Comparison of ENCODE assay signal across 7 cellular contexts in the genomic region with DNA sequence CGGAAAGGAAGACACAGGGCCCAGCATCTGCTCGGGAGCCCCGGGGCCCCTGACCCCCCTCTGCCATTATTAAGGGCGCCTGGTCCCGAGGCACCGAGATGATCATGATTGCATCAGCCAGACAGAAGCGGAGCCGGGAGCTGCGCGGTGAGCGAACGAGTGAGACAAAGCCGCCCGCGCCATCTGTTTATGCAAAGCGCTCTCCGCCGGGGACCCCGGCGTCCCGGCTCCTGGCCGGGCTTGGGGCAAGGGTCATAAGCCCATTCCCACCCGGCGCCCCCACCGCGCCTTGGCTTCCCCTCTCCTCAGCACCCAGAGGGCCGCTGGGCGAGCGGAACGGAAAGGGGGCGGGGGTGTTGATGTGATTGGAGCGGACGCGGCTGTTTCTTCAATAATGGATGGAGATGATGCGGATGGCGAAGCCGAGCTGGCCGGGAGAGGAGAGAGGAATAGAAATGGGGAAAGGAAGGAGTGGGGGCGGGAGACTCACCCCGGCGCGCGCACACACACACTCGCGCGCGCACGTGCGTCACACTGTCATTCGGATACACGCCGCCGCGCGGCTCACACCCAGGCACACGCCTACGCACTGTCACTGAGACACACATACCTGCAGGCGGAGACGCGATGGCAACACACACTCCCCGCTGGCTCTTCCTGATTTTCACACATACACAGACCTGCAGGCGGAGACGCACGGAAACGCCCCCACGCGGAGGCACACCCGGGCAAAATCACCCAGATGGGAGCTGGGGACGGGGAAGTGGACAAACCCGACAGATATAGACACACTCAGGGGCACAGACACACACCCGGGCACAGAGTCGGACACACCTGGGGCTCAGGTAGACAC. TPM values are rescaled to one million over a fixed set of nuclear protein-coding genes. Genes with fewer than 3 reads are reported as not detected.
DNase-seq lines count a peak whose midpoint lies in the region; ATAC-seq and TF ChIP-seq lines count a peak whose summit lies in the region.

No MANE protein-coding gene starts in this region.

- peaks cover 19 to 22% of the 10 kb centered on the region in 2 donors for H3K4me1 ChIP-seq in breast epithelium

- no peak for ATAC-seq in GM18505 (IDR thresholded peaks at IDR 0.05; ENCODE audit: unreplicated experiment)
- ATAC-seq in GM18517 (IDR thresholded peaks at IDR 0.05; ENCODE audit: unreplicated experiment) = no peak

- H3K4me3 ChIP-seq in breast epithelium (peak overlapping the region; percentile 40 to 75 (median 55)), kidney epithelial cell (ENCODE audit: low read depth, low read length) (peak overlapping the region; percentile 38)

- H3K36me3 ChIP-seq in breast epithelium (no peaks in the 10 kb centered on the region), kidney epithelial cell (ENCODE audit: control insufficient read depth, insufficient read depth, low read length) (no peaks in the 10 kb centered on the region)

- TF ChIP-seq CTCF in breast epithelium (IDR thresholded peaks at IDR 0.05) (no peak), kidney epithelial cell (IDR thresholded peaks at IDR 0.05; ENCODE audit: insufficient read depth, low read length, poor library complexity, severe bottlenecking) (no peak)

- no peak overlapping the region for H3K27ac ChIP-seq in breast epithelium

- H3K27me3 ChIP-seq in breast epithelium = peaks cover 3 to 38% of the 10 kb centered on the region in 2 donors
- H3K27me3 ChIP-seq in kidney epithelial cell (ENCODE audit: control insufficient read depth, insufficient read depth, low read length) = peaks cover 88% of the 10 kb centered on the region

- intact Hi-C loops in breast epithelium (cut with DNase I; ENCODE audit: low total_unique reads) = loop anchor here (10.0 kb wide), 1 partner anchor 1115 kb away; no protein-coding TSS in a partner anchor

- H3K9me3 ChIP-seq in breast epithelium = no peaks in the 10 kb centered on the region

- peak; percentile 40 for DNase-seq in NCI-H1105 (lab: John Stamatoyannopoulos, UW)
- peak; percentile 58 for DNase-seq in T-helper 9 cell
- DNase-seq in breast epithelium (ENCODE audit: low spot score in 2 of 2) = peak in 1 of 2 donors; percentile 48
- DNase-seq in kidney epithelial cell (ENCODE audit: low read depth) = no peak
- peak; percentile 87 for DNase-seq in stimulated activated CD4-positive, alpha-beta T cell treated with anti-CD3 and anti-CD28 coated beads, Interleukin-2, amount 100 ng/mL, for 4 hours (ENCODE audit: low read depth)

- peak; percentile 29 for TF ChIP-seq POLR2A in GM18505 (IDR thresholded peaks at IDR 0.05; ENCODE audit: borderline replicate concordance, extremely low read depth, insufficient read depth, insufficient read length)
- TF ChIP-seq POLR2A in breast epithelium (IDR thresholded peaks at IDR 0.05) = no peak

RNA-seq across cellular contexts. Expression of gene STAC3, which starts 10.7 kb away (rescaled TPM):
- total RNA-seq in breast epithelium (1 to 10 TPM in 2 of 3 donors, under 1 TPM in 1; 0.98 to 3.2 (median 1.6) TPM), kidney epithelial cell (0.71 TPM in 1 of 2 replicates, not detected in the other)

RNA-seq across cellular contexts. Expression of gene SHMT2, which starts 10.8 kb away (rescaled TPM):
- total RNA-seq in breast epithelium = 10 to 100 TPM; 37.9 to 63.3 (median 46.7) TPM
- total RNA-seq in kidney epithelial cell = 490 and 536 TPM in 2 replicates

RNA-seq across cellular contexts. Expression of gene NXPH4, which starts 23.7 kb away (rescaled TPM):
- under 1 TPM in 1 of 3 donors, not detected in 2; 0.33 TPM for total RNA-seq in breast epithelium
- total RNA-seq in kidney epithelial cell = 3.1 and 5.9 TPM in 2 replicates
